In the genomic region with DNA sequence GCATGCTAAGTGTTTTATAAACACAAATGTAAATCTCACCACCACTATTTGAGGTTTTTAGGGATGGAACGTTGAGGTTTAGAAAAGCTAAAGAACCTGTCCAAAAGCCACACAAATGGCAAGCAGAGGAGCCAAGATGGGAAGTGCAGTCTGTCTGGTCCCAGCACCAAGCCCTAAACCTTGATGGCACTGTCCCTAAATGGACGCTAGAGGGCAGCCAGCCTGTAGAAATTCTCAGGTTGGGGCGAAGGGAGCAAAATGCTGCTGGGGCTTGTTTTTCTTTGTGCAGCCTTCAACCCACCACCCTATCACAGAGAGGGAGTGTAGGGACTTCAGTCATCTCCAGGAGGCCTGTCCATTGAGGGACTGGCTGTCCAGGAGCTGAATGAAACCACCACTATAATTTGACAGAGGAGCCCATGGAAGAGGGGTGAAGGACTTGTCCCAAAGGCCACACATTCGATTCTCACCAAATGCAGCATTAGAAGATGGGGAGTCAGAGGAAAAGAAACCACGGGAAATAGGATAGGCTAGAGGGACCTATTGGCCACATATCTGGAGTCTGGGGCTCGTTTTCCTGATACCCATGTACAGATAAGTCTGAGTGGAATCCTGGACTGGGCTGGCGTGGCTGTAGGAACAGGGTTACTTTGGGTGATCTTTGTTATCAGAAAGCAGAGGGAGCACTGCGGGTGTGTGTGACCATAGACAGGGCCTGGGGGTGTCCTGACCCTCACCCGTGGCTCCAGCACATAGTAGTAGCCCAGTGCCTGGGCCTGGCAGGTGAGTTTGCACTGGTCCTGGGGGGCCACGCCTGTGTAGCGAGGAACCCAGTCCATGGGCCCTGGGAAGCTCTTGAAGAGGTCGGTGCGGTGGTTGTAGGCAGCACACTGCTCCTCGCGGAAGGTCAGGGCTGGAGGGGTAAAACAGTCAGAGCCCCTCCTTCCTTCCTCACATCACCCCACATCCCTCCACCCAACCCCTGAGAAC, we compare ENCODE assay signal across 7 cellular contexts. TPM values are rescaled to one million over a fixed set of nuclear protein-coding genes. Genes with fewer than 3 reads are reported as not detected.
DNase-seq lines count a peak whose midpoint lies in the region; ATAC-seq, FAIRE-seq and TF ChIP-seq lines count a peak whose summit lies in the region.

No MANE protein-coding gene starts in this region.

- POLR2A ChIA-PET in activated CD4-positive, alpha-beta T cell treated with anti-CD3 and anti-CD28 coated beads for 36 hours (lab: Charles Lee): interaction anchor here (1.3 kb wide), 1 partner anchor 10 kb away, joined by 4 read pairs; no protein-coding TSS in a partner anchor

- peaks cover 22% of the 10 kb centered on the region for H3K4me1 Mint-ChIP-seq in activated CD4-positive, alpha-beta T cell treated with anti-CD3 and anti-CD28 coated beads for 36 hours

- peak overlapping the region; percentile 74 for H3K27ac Mint-ChIP-seq in activated CD4-positive, alpha-beta T cell treated with anti-CD3 and anti-CD28 coated beads for 36 hours

- H3K4me3 Mint-ChIP-seq in activated CD4-positive, alpha-beta T cell treated with anti-CD3 and anti-CD28 coated beads for 36 hours: no peak overlapping the region

- H3K27me3 Mint-ChIP-seq in activated CD4-positive, alpha-beta T cell treated with anti-CD3 and anti-CD28 coated beads for 36 hours: no peaks in the 10 kb centered on the region

- TF ChIP-seq POLR2A in GM12892 (IDR thresholded peaks at IDR 0.05; ENCODE audit: low read depth, low read length) (no peak), lower leg skin (IDR thresholded peaks at IDR 0.05) (no peak)

- FAIRE-seq in GM12892 (lab: Jason Lieb, UNC): peak; percentile 96

- CTCF ChIA-PET in activated CD4-positive, alpha-beta T cell treated with anti-CD3 and anti-CD28 coated beads for 36 hours (lab: Charles Lee): interaction anchor here (0.6 to 5.0 kb wide), 19 partner anchors 9 to 246 kb away, joined by 3 to 35 read pairs (median 5); a partner anchor contains a TSS

- no peaks in the 10 kb centered on the region for H3K36me3 Mint-ChIP-seq in activated CD4-positive, alpha-beta T cell treated with anti-CD3 and anti-CD28 coated beads for 36 hours (ENCODE audit: low read depth)

- intact Hi-C loops in activated CD4-positive, alpha-beta T cell treated with anti-CD3 and anti-CD28 coated beads for 36 hours (cut with DNase I, micrococcal nuclease): loop anchor here (1.0 kb wide), 3 partner anchors 33 to 190 kb away; no protein-coding TSS in a partner anchor
- intact Hi-C loops in lower leg skin (cut with DNase I; ENCODE audit: low total_unique reads): no loop called here

- H3K9me3 Mint-ChIP-seq in activated CD4-positive, alpha-beta T cell treated with anti-CD3 and anti-CD28 coated beads for 36 hours (ENCODE audit: low read depth): no peaks in the 10 kb centered on the region

- H3K4me3 ChIP-seq in choroid plexus epithelial cell (ENCODE audit: low read depth, low read length) (no peak overlapping the region), lower leg skin (ENCODE audit: low read depth, poor library complexity, severe bottlenecking) (no peak overlapping the region)

- DNase-seq in GM12892 (ENCODE audit: insufficient read length): peak; percentile 77
- DNase-seq in NCI-H510A treated with DMSO at 0.1 percent for 48 hours (lab: John Stamatoyannopoulos, UW): peak; percentile 48
- peak; percentile 81 for DNase-seq in activated CD4-positive, alpha-beta T cell treated with anti-CD3 and anti-CD28 coated beads for 36 hours
- DNase-seq in choroid plexus epithelial cell (ENCODE audit: low read depth): peak; percentile 86
- peak in 1 of 2 donors; percentile 69 for DNase-seq in lower leg skin (ENCODE audit: low spot score in 2 of 2)
- peak; percentile 52 for DNase-seq in stimulated activated CD8-positive, alpha-beta memory T cell treated with anti-CD3 and anti-CD28 coated beads, Interleukin-12 subunit alpha, Interleukin-12 subunit beta, amount 100 ng/mL, for 1 hour (ENCODE audit: low read depth)

- peak; percentile 75 for ATAC-seq in HG03342 (IDR thresholded peaks at IDR 0.05; ENCODE audit: unreplicated experiment)
- ATAC-seq in activated CD4-positive, alpha-beta T cell treated with anti-CD3 and anti-CD28 coated beads for 36 hours: peak; percentile 96

- TF ChIP-seq CTCF in choroid plexus epithelial cell (conservative IDR thresholded peaks at IDR 0.05; ENCODE audit: low read depth, low read length) (peak; percentile 95), lower leg skin (IDR thresholded peaks at IDR 0.05) (peak in 2 of 3 donors; percentile 57 to 75)

- 53 to 59% methylated on average over 14 to 15 of the region's 15 CpGs for WGBS in lower leg skin, 2 donors

RNA-seq across cellular contexts. Expression of a gene that starts 6.1 kb away (rescaled TPM):
- polyA plus RNA-seq in GM12892 (2012; ENCODE audit: missing spikeins): 0.06 TPM
- under 1 TPM; 0.40 to 0.71 TPM for total RNA-seq in activated CD4-positive, alpha-beta T cell treated with anti-CD3 and anti-CD28 coated beads for 36 hours
- 10 to 100 TPM in 1 of 4 donors, 1 to 10 TPM in 2, under 1 TPM in 1; 0.20 to 15.3 (median 4.2) TPM for total RNA-seq in lower leg skin

RNA-seq across cellular contexts. Expression of a gene that starts 9.4 kb away (rescaled TPM):
- polyA plus RNA-seq in GM12892 (2012; ENCODE audit: missing spikeins): 101 TPM
- total RNA-seq in activated CD4-positive, alpha-beta T cell treated with anti-CD3 and anti-CD28 coated beads for 36 hours: 10 to 100 TPM; 71.8 to 92.0 TPM
- total RNA-seq in lower leg skin: 100 to 1,000 TPM in 3 of 4 donors, 10 to 100 TPM in 1; 88.7 to 127 (median 106) TPM

RNA-seq across cellular contexts. Expression of a gene that starts 15.5 kb away (rescaled TPM):
- 15.7 TPM for polyA plus RNA-seq in GM12892 (2012; ENCODE audit: missing spikeins)
- total RNA-seq in activated CD4-positive, alpha-beta T cell treated with anti-CD3 and anti-CD28 coated beads for 36 hours: 10 to 100 TPM; 40.5 to 51.8 TPM
- 10 to 100 TPM; 40.9 to 49.9 (median 44.0) TPM for total RNA-seq in lower leg skin

RNA-seq across cellular contexts. Expression of a gene that starts 22.3 kb away (rescaled TPM):
- not detected for polyA plus RNA-seq in GM12892 (2012; ENCODE audit: missing spikeins)
- total RNA-seq in activated CD4-positive, alpha-beta T cell treated with anti-CD3 and anti-CD28 coated beads for 36 hours: 1 to 10 TPM in 1 of 2 experiments, under 1 TPM in 1; 0.98 to 2.2 TPM
- total RNA-seq in lower leg skin: 10 to 100 TPM in 2 of 4 donors, 1 to 10 TPM in 2; 5.0 to 31.9 (median 17.9) TPM

RNA-seq across cellular contexts. Expression of a gene that starts 26.5 kb away (rescaled TPM):
- 22.5 TPM for polyA plus RNA-seq in GM12892 (2012; ENCODE audit: missing spikeins)
- total RNA-seq in activated CD4-positive, alpha-beta T cell treated with anti-CD3 and anti-CD28 coated beads for 36 hours: 10 to 100 TPM; 21.5 to 28.8 TPM
- 10 to 100 TPM; 16.7 to 46.5 (median 24.8) TPM for total RNA-seq in lower leg skin
